Comparison of ENCODE assay signal across 8 cellular contexts in genomic region chr4:16264798-16265197, GRCh38. TPM values are rescaled to one million over a fixed set of nuclear protein-coding genes. Genes with fewer than 3 reads are reported as not detected.
A peak's percentile ranks its signal among the peaks of the same experiment; 100 is the strongest.
DNase-seq lines count a peak whose midpoint lies in the region; ATAC-seq and TF ChIP-seq lines count a peak whose summit lies in the region.

No MANE protein-coding gene starts in this region.

- H3K36me3 ChIP-seq in BJ (ENCODE audit: control insufficient read depth, insufficient read depth, low read length) (no peaks in the 10 kb centered on the region), parathyroid adenoma (ENCODE audit: control insufficient read depth, insufficient read depth, low read length) (no peaks in the 10 kb centered on the region)

- CTCF ChIA-PET in BJ (lab: Yijun Ruan, JAX) = interaction anchor here (0.7 to 4.6 kb wide), 19 partner anchors 13 to 1182 kb away, joined by 3 to 17 read pairs (median 4); partner anchors contain the start of gene FGFBP2

- ATAC-seq in GM18858 (IDR thresholded peaks at IDR 0.05; ENCODE audit: unreplicated experiment) (peak; percentile 57), SK-N-SH treated with all-trans-retinoic acid at 6 μM for 48 hours (peak; percentile 88)

- intact Hi-C loops in posterior vena cava (cut with DNase I) = loop anchor here in 1 of 2 donors (2.0 to 10.0 kb wide), 2 partner anchors 70 to 238 kb away; no protein-coding TSS in a partner anchor

- H3K4me1 ChIP-seq in parathyroid adenoma = no peaks in the 10 kb centered on the region

- H3K4me3 ChIP-seq in BJ (ENCODE audit: low read depth, low read length) = no peak overlapping the region
- H3K4me3 ChIP-seq in fibroblast of pulmonary artery (replicated peaks; ENCODE audit: low read depth, low read length) = no peak overlapping the region
- H3K4me3 ChIP-seq in parathyroid adenoma (ENCODE audit: low read depth, low read length) = no peak overlapping the region

- no peak overlapping the region for H3K9ac ChIP-seq in parathyroid adenoma

- POLR2A ChIA-PET in BJ (lab: Charles Lee) = no interaction called here

- H2AFZ ChIP-seq in parathyroid adenoma = peak overlapping the region; percentile 28

- H3K27me3 ChIP-seq in BJ (ENCODE audit: control insufficient read depth, insufficient read depth, low read length) (0 out of 2 replicates have a peak, but pooled peaks cover 1% of the 10 kb centered on the region), parathyroid adenoma (ENCODE audit: control insufficient read depth, insufficient read depth, low read length) (no peaks in the 10 kb centered on the region)

- no peak overlapping the region for H3K27ac ChIP-seq in parathyroid adenoma

- H3K4me2 ChIP-seq in parathyroid adenoma (ENCODE audit: low read length) = no peak overlapping the region

- no peaks in the 10 kb centered on the region for H3K79me2 ChIP-seq in parathyroid adenoma

- DNase-seq in BJ (ENCODE audit: low read depth) (no peak), KG1 (lab: John Stamatoyannopoulos, UW) (peak; percentile 4), fibroblast of pulmonary artery (ENCODE audit: low read depth) (peak; percentile 73), posterior vena cava (ENCODE audit: low spot score) (no peak)
- no peak for DNase-seq in stimulated activated CD4-positive, alpha-beta T cell treated with anti-CD3 and anti-CD28 coated beads, Interleukin-2, amount 100 ng/mL, for 24 hours

- TF ChIP-seq CTCF in BJ (IDR thresholded peaks at IDR 0.05; ENCODE audit: insufficient read depth, low read depth, low read length) = peak; percentile 50
- TF ChIP-seq CTCF in fibroblast of pulmonary artery (IDR thresholded peaks at IDR 0.05; ENCODE audit: low read length, missing control alignments) = peak; percentile 59
- TF ChIP-seq CTCF in parathyroid adenoma (IDR thresholded peaks at IDR 0.05) = peak; percentile 41

- no peaks in the 10 kb centered on the region for H3K9me3 ChIP-seq in parathyroid adenoma (ENCODE audit: control insufficient read depth, low read length)

TF ChIP-seq in SK-N-SH treated with all-trans-retinoic acid at 6 μM for 48 hours, 23 proteins besides CTCF, POLR2A, EP300 and RAD21:
- TF ChIP-seq TCF4 (CRISPR knock-in tag; IDR thresholded peaks at IDR 0.05; ENCODE audit: borderline replicate concordance) (no peak), ZFP3 (CRISPR knock-in tag; IDR thresholded peaks at IDR 0.05) (no peak), ZNF8 (CRISPR knock-in tag; IDR thresholded peaks at IDR 0.05) (no peak), PATZ1 (CRISPR knock-in tag; IDR thresholded peaks at IDR 0.05; ENCODE audit: borderline replicate concordance) (no peak), TOX (CRISPR knock-in tag; IDR thresholded peaks at IDR 0.05; ENCODE audit: borderline replicate concordance) (no peak), ZFP30 (CRISPR knock-in tag; IDR thresholded peaks at IDR 0.05) (no peak), ZNF565 (CRISPR knock-in tag; conservative IDR thresholded peaks at IDR 0.05; ENCODE audit: low read depth) (no peak), PPARA (CRISPR knock-in tag; IDR thresholded peaks at IDR 0.05; ENCODE audit: borderline replicate concordance) (no peak), RARB (CRISPR knock-in tag; IDR thresholded peaks at IDR 0.05) (no peak), ARNTL (CRISPR knock-in tag; IDR thresholded peaks at IDR 0.05; ENCODE audit: borderline replicate concordance, low read depth) (no peak)
- TF ChIP-seq, protein P1, sequence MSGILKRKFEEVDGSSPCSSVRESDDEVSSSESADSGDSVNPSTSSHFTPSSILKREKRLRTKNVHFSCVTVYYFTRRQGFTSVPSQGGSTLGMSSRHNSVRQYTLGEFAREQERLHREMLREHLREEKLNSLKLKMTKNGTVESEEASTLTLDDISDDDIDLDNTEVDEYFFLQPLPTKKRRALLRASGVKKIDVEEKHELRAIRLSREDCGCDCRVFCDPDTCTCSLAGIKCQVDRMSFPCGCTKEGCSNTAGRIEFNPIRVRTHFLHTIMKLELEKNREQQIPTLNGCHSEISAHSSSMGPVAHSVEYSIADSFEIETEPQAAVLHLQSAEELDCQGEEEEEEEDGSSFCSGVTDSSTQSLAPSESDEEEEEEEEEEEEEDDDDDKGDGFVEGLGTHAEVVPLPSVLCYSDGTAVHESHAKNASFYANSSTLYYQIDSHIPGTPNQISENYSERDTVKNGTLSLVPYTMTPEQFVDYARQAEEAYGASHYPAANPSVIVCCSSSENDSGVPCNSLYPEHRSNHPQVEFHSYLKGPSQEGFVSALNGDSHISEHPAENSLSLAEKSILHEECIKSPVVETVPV (CRISPR knock-in tag; IDR thresholded peaks at IDR 0.05) = no peak

RNA-seq across cellular contexts. Expression of gene TAPT1, which starts 38.5 kb away (rescaled TPM):
- polyA plus RNA-seq in BJ (2011; rRNA removed) = 7.8 and 14.5 TPM in 2 replicates
- 10.8 and 12.1 TPM in 2 replicates for polyA minus RNA-seq in BJ (2011; rRNA and poly(A)+ RNA removed)
- 10 to 100 TPM; 43.0 to 71.3 TPM for total RNA-seq in posterior vena cava

Comparison
In these comparisons a context has a peak if more than half of its experiments do, and no peak if none do; other contexts are left out.
1. DNase-seq: peak in KG1 (single experiment) and fibroblast of pulmonary artery (single experiment); none in BJ (single experiment), posterior vena cava (single experiment) and stimulated activated CD4-positive, alpha-beta T cell treated with anti-CD3 and anti-CD28 coated beads, Interleukin-2, amount 100 ng/mL, for 24 hours (0 of 2).
2. Peak in every context shown above with its lines, with median percentiles within 50 percentile points of each other: CTCF ChIP-seq.